12 cellular contexts compared by ENCODE assay signal in the genomic region with DNA sequence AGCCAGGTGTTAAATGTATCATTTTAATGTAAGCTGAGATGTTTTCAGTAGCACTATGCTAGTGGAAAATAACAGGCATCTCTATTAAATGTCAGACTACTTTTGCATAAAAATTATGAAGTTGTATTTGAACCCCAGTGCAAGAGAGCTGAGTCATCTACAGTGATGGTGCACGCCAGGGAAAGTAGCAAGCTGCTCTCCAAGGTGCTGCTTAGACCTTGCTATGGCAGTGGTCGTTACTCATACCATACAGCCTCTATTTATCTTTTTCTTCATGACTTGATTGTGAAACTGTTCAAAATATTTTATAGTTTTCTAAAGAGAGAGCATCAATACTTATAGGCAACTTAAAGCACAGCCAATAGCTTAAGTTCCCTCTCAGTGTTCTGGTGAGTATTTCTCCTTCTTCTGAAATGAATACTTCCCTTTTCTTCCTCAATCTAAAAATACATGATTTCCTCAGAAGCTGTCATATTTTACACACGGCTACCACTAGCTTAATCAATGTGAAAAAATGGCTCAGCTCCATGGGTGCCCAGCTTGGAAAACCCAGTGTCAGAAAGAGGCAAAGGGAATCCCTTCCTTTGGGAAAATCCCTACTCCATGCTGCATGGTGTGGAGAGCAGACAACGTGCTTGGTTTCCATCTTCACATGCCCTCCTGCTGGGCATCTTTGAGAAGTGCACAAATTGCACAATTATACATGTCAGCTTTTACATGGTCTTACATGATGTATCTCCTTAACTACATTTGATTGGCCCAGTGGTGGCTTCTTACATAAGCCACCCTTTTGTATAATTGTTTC.
A peak's percentile ranks its signal among the peaks of the same experiment; 100 is the strongest.
DNase-seq lines count a peak whose midpoint lies in the region; ATAC-seq and TF ChIP-seq lines count a peak whose summit lies in the region.
"Had no signal": no experiment of that assay in that cellular context is flagged by ENCODE, and none has a peak within 500 bp of the region (broad histone marks: within the 10 kb centered on the region; RNA-seq: fewer than 3 reads in every experiment).

No MANE protein-coding gene starts in this region.

- H3K36me3 ChIP-seq in endodermal cell (ENCODE audit: control insufficient read depth, insufficient read depth, low read length) (no peaks in the 10 kb centered on the region), adrenal gland (replicated peaks in 1 of 2) (no peaks in the 10 kb centered on the region), H7 (replicated peaks; ENCODE audit: control insufficient read depth, insufficient read depth, low read length) (no peaks in the 10 kb centered on the region)

- H3K36me3 Mint-ChIP-seq in endodermal cell (ENCODE audit: low read depth) = no peaks in the 10 kb centered on the region
- no peaks in the 10 kb centered on the region for H3K36me3 Mint-ChIP-seq in activated CD8-positive, alpha-beta memory T cell treated with anti-CD3 and anti-CD28 coated beads, Interleukin-2, amount 10 ng/mL, durations not matched to agents 7 days and 5 days

- TF ChIP-seq POLR2A in adrenal gland (IDR thresholded peaks at IDR 0.05) = no peak

- H3K4me1 ChIP-seq in endodermal cell (ENCODE audit: control insufficient read depth, insufficient read depth, low read length) = no peaks in the 10 kb centered on the region
- H3K4me1 ChIP-seq in adrenal gland (replicated peaks in 1 of 2) = no peaks in the 10 kb centered on the region

- H3K4me1 Mint-ChIP-seq in endodermal cell = no peaks in the 10 kb centered on the region
- peaks cover 6% of the 10 kb centered on the region for H3K4me1 Mint-ChIP-seq in activated CD8-positive, alpha-beta memory T cell treated with anti-CD3 and anti-CD28 coated beads, Interleukin-2, amount 10 ng/mL, durations not matched to agents 7 days and 5 days

- no peak overlapping the region for H3K4me3 ChIP-seq in endodermal cell (ENCODE audit: low read length)
- H3K4me3 ChIP-seq in adrenal gland = no peak overlapping the region
- no peak overlapping the region for H3K4me3 ChIP-seq in H7 (ENCODE audit: insufficient read depth, low read depth, low read length)

- whole genome bisulfite sequencing in endodermal cell (ENCODE audit: insufficient coverage in 1 of 2, insufficient read length in 1 of 2), 2 experiments = 84 to 93% methylated on average over 1 to 3 of the region's 4 CpGs
- WGBS in adrenal gland, 4 donors = 52 to 70% (median 66%) methylated on average over 4 of the region's 4 CpGs

- H3K27ac Mint-ChIP-seq in endodermal cell = no peak overlapping the region
- no peak overlapping the region for H3K27ac Mint-ChIP-seq in activated CD8-positive, alpha-beta memory T cell treated with anti-CD3 and anti-CD28 coated beads, Interleukin-2, amount 10 ng/mL, durations not matched to agents 7 days and 5 days

- H3K9ac ChIP-seq in endodermal cell (ENCODE audit: extremely low read depth, low read length, poor library complexity, severe bottlenecking) = no peak overlapping the region

- no peak for TF ChIP-seq CTCF in endodermal cell (conservative IDR thresholded peaks at IDR 0.05)
- TF ChIP-seq CTCF in adrenal gland (IDR thresholded peaks at IDR 0.05) = no peak

- peak; percentile 49 for ATAC-seq in GM18868 (IDR thresholded peaks at IDR 0.05; ENCODE audit: unreplicated experiment)
- ATAC-seq in GM21737 (IDR thresholded peaks at IDR 0.05; ENCODE audit: unreplicated experiment) = peak; percentile 38
- no peak for ATAC-seq in activated CD8-positive, alpha-beta memory T cell treated with anti-CD3 and anti-CD28 coated beads, Interleukin-2, amount 10 ng/mL, durations not matched to agents 7 days and 5 days
- ATAC-seq: sciatic nerve had no signal

- no peak overlapping the region for H3K27ac ChIP-seq in endodermal cell (ENCODE audit: low read depth, low read length)
- H3K27ac ChIP-seq in adrenal gland = no peak overlapping the region

- CTCF ChIA-PET in activated CD8-positive, alpha-beta memory T cell treated with anti-CD3 and anti-CD28 coated beads, Interleukin-2, amount 10 ng/mL, durations not matched to agents 7 days and 5 days (lab: Charles Lee) = interaction anchor here (1.5 to 1.8 kb wide), 2 partner anchors 26 to 28 kb away, joined by 3 to 7 read pairs; no protein-coding TSS in a partner anchor

- H3K9me3 Mint-ChIP-seq in endodermal cell = no peaks in the 10 kb centered on the region
- H3K9me3 Mint-ChIP-seq in activated CD8-positive, alpha-beta memory T cell treated with anti-CD3 and anti-CD28 coated beads, Interleukin-2, amount 10 ng/mL, durations not matched to agents 7 days and 5 days (ENCODE audit: low read depth) = no peaks in the 10 kb centered on the region

- H3K4me3 Mint-ChIP-seq in endodermal cell = no peak overlapping the region
- H3K4me3 Mint-ChIP-seq in activated CD8-positive, alpha-beta memory T cell treated with anti-CD3 and anti-CD28 coated beads, Interleukin-2, amount 10 ng/mL, durations not matched to agents 7 days and 5 days = no peak overlapping the region

- H3K27me3 Mint-ChIP-seq in endodermal cell (ENCODE audit: insufficient read depth) = no peaks in the 10 kb centered on the region
- H3K27me3 Mint-ChIP-seq in activated CD8-positive, alpha-beta memory T cell treated with anti-CD3 and anti-CD28 coated beads, Interleukin-2, amount 10 ng/mL, durations not matched to agents 7 days and 5 days = peaks cover 6% of the 10 kb centered on the region

- no peaks in the 10 kb centered on the region for H3K27me3 ChIP-seq in endodermal cell (ENCODE audit: control insufficient read depth, insufficient read depth, low read length, poor library complexity, severe bottlenecking)
- no peaks in the 10 kb centered on the region for H3K27me3 ChIP-seq in adrenal gland
- no peaks in the 10 kb centered on the region for H3K27me3 ChIP-seq in H7 (ENCODE audit: control insufficient read depth, insufficient read depth, low read length)

- H3K9me3 ChIP-seq in endodermal cell (ENCODE audit: control insufficient read depth, low read length) (no peaks in the 10 kb centered on the region), adrenal gland (replicated peaks in 1 of 3) (no peaks in the 10 kb centered on the region)

- DNase-seq in HT-29 (ENCODE audit: low spot score) = peak; percentile 5
- peak; percentile 62 for DNase-seq in endodermal cell
- no peak for DNase-seq in activated CD8-positive, alpha-beta memory T cell treated with anti-CD3 and anti-CD28 coated beads, Interleukin-2, amount 10 ng/mL, durations not matched to agents 7 days and 5 days
- DNase-seq in adrenal gland = no peak
- DNase-seq in H7 = no peak
- no peak for DNase-seq in H4 (ENCODE audit: low spot score)
- DNase-seq: activated CD4-positive, alpha-beta T cell treated with anti-CD3 and anti-CD28 coated beads for 4 hours; NCI-H526 treated with DMSO at 0.1 percent for 48 hours; stimulated activated naive CD4-positive, alpha-beta T cell had no signal

- intact Hi-C loops in adrenal gland (cut with DNase I) = no loop called here

Comparison
In these comparisons a context has a peak if more than half of its experiments do, and no peak if none do; other contexts are left out.
1. DNase-seq: peak in HT-29 (single experiment) and endodermal cell (single experiment); none in activated CD8-positive, alpha-beta memory T cell treated with anti-CD3 and anti-CD28 coated beads, Interleukin-2, amount 10 ng/mL, durations not matched to agents 7 days and 5 days (single experiment), adrenal gland (0 of 7), H7 (single experiment) and H4 (single experiment).